Comparison of ENCODE assay signal across 32 cellular contexts in the genomic region with DNA sequence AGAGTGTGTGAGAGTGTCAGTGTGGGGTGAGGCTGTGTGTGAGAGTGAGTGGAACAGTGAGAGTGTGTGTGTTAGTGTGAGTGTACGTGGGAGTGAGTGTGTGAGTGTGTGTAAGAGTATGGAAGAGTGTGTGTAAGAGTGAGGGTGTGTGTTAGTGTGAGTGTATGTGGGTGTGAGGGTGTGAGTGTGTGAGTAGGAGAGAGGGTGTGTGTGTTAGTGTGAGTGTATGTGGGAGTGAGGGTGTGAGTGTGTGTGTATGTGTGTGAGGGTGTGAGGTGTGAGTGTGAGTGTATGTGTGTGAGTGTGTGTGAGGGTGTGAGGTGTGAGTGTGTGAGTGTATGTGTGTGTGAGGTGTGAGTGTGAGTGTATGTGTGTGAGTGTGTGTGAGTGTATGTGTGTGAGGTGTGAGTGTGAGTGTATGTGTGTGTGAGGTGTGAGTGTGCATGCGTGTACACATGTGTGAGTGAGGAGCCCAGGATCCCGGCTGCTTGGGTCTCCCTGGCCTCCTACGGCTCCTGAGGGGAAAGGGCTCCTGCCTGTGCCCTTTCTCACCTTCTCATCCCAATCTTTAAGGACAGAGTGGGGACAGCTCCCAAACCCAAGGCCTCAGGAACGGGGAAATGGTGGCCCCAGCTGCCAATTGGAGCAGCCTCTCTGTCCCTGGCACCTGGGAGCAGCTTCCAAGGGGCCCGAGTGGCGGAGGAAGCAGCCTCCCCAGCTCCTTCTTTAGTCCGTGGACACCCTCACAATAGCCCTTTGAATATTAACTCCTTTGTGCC.
DNase-seq lines count a peak whose midpoint lies in the region; ATAC-seq, FAIRE-seq and TF ChIP-seq lines count a peak whose summit lies in the region.
"Had no signal": no experiment of that assay in that cellular context is flagged by ENCODE, and none has a peak within 500 bp of the region (broad histone marks: within the 10 kb centered on the region; RNA-seq: fewer than 3 reads in every experiment).

No MANE protein-coding gene starts in this region.

- POLR2A ChIA-PET in activated naive CD8-positive, alpha-beta T cell treated with anti-CD3 and anti-CD28 coated beads, Interleukin-2, amount 10 ng/mL, durations not matched to agents 7 days and 5 days (lab: Charles Lee), result no interaction called here

- no peaks in the 10 kb centered on the region for H3K27me3 Mint-ChIP-seq in activated naive CD8-positive, alpha-beta T cell treated with anti-CD3 and anti-CD28 coated beads, Interleukin-2, amount 10 ng/mL, durations not matched to agents 7 days and 5 days
- H3K27me3 Mint-ChIP-seq in activated naive CD8-positive, alpha-beta T cell treated with anti-CD3 and anti-CD28 coated beads for 36 hours, result no peaks in the 10 kb centered on the region
- no peaks in the 10 kb centered on the region for H3K27me3 Mint-ChIP-seq in natural killer cell (ENCODE audit: low read depth in 2 of 2)
- no peaks in the 10 kb centered on the region for H3K27me3 Mint-ChIP-seq in activated T-helper 1 cell treated with anti-CD3 and anti-CD28 coated beads, Interleukin-12 subunit alpha, Interleukin-12 subunit beta, Interleukin-2, Interleukin-4 antibody, amounts not matched to agents 30 ng/mL and 10 ng/mL and 1 ng/mL, durations not matched to agents 14 hours and 24 hours and 36 hours (ENCODE audit: insufficient read depth)
- H3K27me3 Mint-ChIP-seq: CD4-positive, CD25-positive, alpha-beta regulatory T cell; effector memory CD8-positive, alpha-beta T cell; T-helper 17 cell had no signal

- peak; percentile 98 for FAIRE-seq in bronchial epithelial cell (lab: Jason Lieb, UNC)
- FAIRE-seq: A204.1, GM18507, TTC549 had no signal

- H3K4me3 Mint-ChIP-seq in activated naive CD8-positive, alpha-beta T cell treated with anti-CD3 and anti-CD28 coated beads, Interleukin-2, amount 10 ng/mL, durations not matched to agents 7 days and 5 days, result peak overlapping the region; percentile 22
- H3K4me3 Mint-ChIP-seq in activated naive CD8-positive, alpha-beta T cell treated with anti-CD3 and anti-CD28 coated beads for 36 hours, result no peak overlapping the region
- no peak overlapping the region for H3K4me3 Mint-ChIP-seq in natural killer cell
- no peak overlapping the region for H3K4me3 Mint-ChIP-seq in activated T-helper 1 cell treated with anti-CD3 and anti-CD28 coated beads, Interleukin-12 subunit alpha, Interleukin-12 subunit beta, Interleukin-2, Interleukin-4 antibody, amounts not matched to agents 30 ng/mL and 10 ng/mL and 1 ng/mL, durations not matched to agents 14 hours and 24 hours and 36 hours
- H3K4me3 Mint-ChIP-seq: CD4-positive, CD25-positive, alpha-beta regulatory T cell; effector memory CD8-positive, alpha-beta T cell; mesothelial cell of epicardium; naive thymus-derived CD8-positive, alpha-beta T cell; stimulated activated naive B cell treated with anti-CD40 and anti-IgM and Interleukin-4, amounts not matched to agents 10 μg/mL and 1 μg/mL and 100 μg/mL, for 72 hours; T-helper 17 cell had no signal

- no peaks in the 10 kb centered on the region for H3K4me1 ChIP-seq in aorta (ENCODE audit: control insufficient read depth in 1 of 2, insufficient read depth in 2 of 2, low read length in 2 of 2)

- H3K9me3 ChIP-seq in aorta (ENCODE audit: control insufficient read depth, low read length), result no peaks in the 10 kb centered on the region
- H3K9me3 ChIP-seq: HAP-1, left ventricle myocardium inferior had no signal

- no peak overlapping the region for H3K27ac ChIP-seq in aorta (ENCODE audit: low read depth in 1 of 2, low read length in 2 of 2)
- H3K27ac ChIP-seq: left ventricle myocardium inferior had no signal

- TF ChIP-seq CTCF in bronchial epithelial cell (IDR thresholded peaks at IDR 0.05; ENCODE audit: insufficient read depth, low read length, severe bottlenecking) (no peak), natural killer cell (IDR thresholded peaks at IDR 0.05) (no peak)

- H3K36me3 ChIP-seq in bronchial epithelial cell (ENCODE audit: control insufficient read depth, insufficient read depth, low read length), result no peaks in the 10 kb centered on the region
- no peaks in the 10 kb centered on the region for H3K36me3 ChIP-seq in aorta (ENCODE audit: control insufficient read depth in 1 of 2, insufficient read depth in 2 of 2, low read length in 1 of 2)
- H3K36me3 ChIP-seq: HAP-1, left ventricle myocardium inferior had no signal

- no peak for DNase-seq in activated naive CD8-positive, alpha-beta T cell treated with anti-CD3 and anti-CD28 coated beads, Interleukin-2, amount 10 ng/mL, durations not matched to agents 7 days and 5 days
- no peak for DNase-seq in activated naive CD8-positive, alpha-beta T cell treated with anti-CD3 and anti-CD28 coated beads for 36 hours
- no peak for DNase-seq in bronchial epithelial cell (ENCODE audit: low read depth)
- peak; percentile 14 for DNase-seq in natural killer cell
- peak in 1 of 2 donors; percentile 22 for DNase-seq in aorta
- no peak for DNase-seq in activated T-helper 1 cell treated with anti-CD3 and anti-CD28 coated beads, Interleukin-12 subunit alpha, Interleukin-12 subunit beta, Interleukin-2, Interleukin-4 antibody, amounts not matched to agents 30 ng/mL and 10 ng/mL and 1 ng/mL, durations not matched to agents 14 hours and 24 hours and 36 hours (ENCODE audit: low spot score)
- DNase-seq in activated CD4-positive, CD25-positive, alpha-beta regulatory T cell (lab: John Stamatoyannopoulos, UW), result no peak
- DNase-seq: activated CD4-positive, alpha-beta T cell treated with anti-CD3 and anti-CD28 coated beads, Interleukin-2, amount 50 U/mL, for 48 hours; activated CD4-positive, CD25-positive, alpha-beta regulatory T cell treated with anti-CD3 and anti-CD28 coated beads, Interleukin-2, amount 50 U/mL, for 72 hours; AML-193; CD4-positive, CD25-positive, alpha-beta regulatory T cell; central memory CD4-positive, alpha-beta T cell; effector memory CD8-positive, alpha-beta T cell; erythroblast; left ventricle myocardium inferior; naive thymus-derived CD8-positive, alpha-beta T cell; NCI-H146; NCI-H2107; NCI-H748 treated with DMSO at 0.1 percent for 48 hours; SHP77; stimulated activated naive B cell treated with anti-CD40 and anti-IgM and Interleukin-4, amounts not matched to agents 10 μg/mL and 1 μg/mL and 100 μg/mL, for 72 hours; substantia nigra; T-helper 17 cell had no signal

- intact Hi-C loops in natural killer cell (cut with micrococcal nuclease) (no loop called here), aorta (cut with DNase I) (no loop called here)
- intact Hi-C loops in activated T-helper 1 cell treated with anti-CD3 and anti-CD28 coated beads, Interleukin-12 subunit alpha, Interleukin-12 subunit beta, Interleukin-2, Interleukin-4 antibody, amounts not matched to agents 30 ng/mL and 10 ng/mL and 1 ng/mL, durations not matched to agents 14 hours and 24 hours and 36 hours (cut with micrococcal nuclease), result no loop called here

- no peaks in the 10 kb centered on the region for H3K9me3 Mint-ChIP-seq in activated naive CD8-positive, alpha-beta T cell treated with anti-CD3 and anti-CD28 coated beads, Interleukin-2, amount 10 ng/mL, durations not matched to agents 7 days and 5 days
- no peaks in the 10 kb centered on the region for H3K9me3 Mint-ChIP-seq in activated naive CD8-positive, alpha-beta T cell treated with anti-CD3 and anti-CD28 coated beads for 36 hours
- H3K9me3 Mint-ChIP-seq in natural killer cell, result peaks cover 4 to 5% of the 10 kb centered on the region in 2 donors
- H3K9me3 Mint-ChIP-seq in activated T-helper 1 cell treated with anti-CD3 and anti-CD28 coated beads, Interleukin-12 subunit alpha, Interleukin-12 subunit beta, Interleukin-2, Interleukin-4 antibody, amounts not matched to agents 30 ng/mL and 10 ng/mL and 1 ng/mL, durations not matched to agents 14 hours and 24 hours and 36 hours, result no peaks in the 10 kb centered on the region
- H3K9me3 Mint-ChIP-seq: activated T-helper 2 cell treated with anti-CD3 and anti-CD28 coated beads, Interferon-gamma antibody, Interleukin-2, Interleukin-4, amounts not matched to agents 10 μg/mL and 5 μg/mL and 100 μg/mL, durations not matched to agents 14 hours and 24 hours and 36 hours; mesothelial cell of epicardium; naive thymus-derived CD8-positive, alpha-beta T cell had no signal

- H3K36me3 Mint-ChIP-seq in activated naive CD8-positive, alpha-beta T cell treated with anti-CD3 and anti-CD28 coated beads, Interleukin-2, amount 10 ng/mL, durations not matched to agents 7 days and 5 days, result no peaks in the 10 kb centered on the region
- no peaks in the 10 kb centered on the region for H3K36me3 Mint-ChIP-seq in activated naive CD8-positive, alpha-beta T cell treated with anti-CD3 and anti-CD28 coated beads for 36 hours
- H3K36me3 Mint-ChIP-seq in natural killer cell, result no peaks in the 10 kb centered on the region
- no peaks in the 10 kb centered on the region for H3K36me3 Mint-ChIP-seq in activated T-helper 1 cell treated with anti-CD3 and anti-CD28 coated beads, Interleukin-12 subunit alpha, Interleukin-12 subunit beta, Interleukin-2, Interleukin-4 antibody, amounts not matched to agents 30 ng/mL and 10 ng/mL and 1 ng/mL, durations not matched to agents 14 hours and 24 hours and 36 hours (ENCODE audit: low read depth)
- H3K36me3 Mint-ChIP-seq: activated naive CD4-positive, alpha-beta T cell treated with anti-CD3 and anti-CD28 coated beads, Interleukin-2, amount 50 U/mL, for 72 hours; CD4-positive, CD25-positive, alpha-beta regulatory T cell; mesothelial cell of epicardium; naive thymus-derived CD8-positive, alpha-beta T cell; stimulated activated naive B cell treated with anti-CD40 and anti-IgM and Interleukin-4, amounts not matched to agents 10 μg/mL and 1 μg/mL and 100 μg/mL, for 72 hours had no signal

- H3K27me3 ChIP-seq in bronchial epithelial cell (ENCODE audit: control insufficient read depth, insufficient read depth, low read length) (no peaks in the 10 kb centered on the region), aorta (ENCODE audit: control insufficient read depth in 1 of 2, insufficient read depth in 2 of 2, low read length in 1 of 2) (no peaks in the 10 kb centered on the region)

- 73 to 85% methylated on average over 8 of the region's 8 CpGs for WGBS in aorta, 2 donors

- peaks cover 5% of the 10 kb centered on the region for H3K4me1 Mint-ChIP-seq in activated naive CD8-positive, alpha-beta T cell treated with anti-CD3 and anti-CD28 coated beads, Interleukin-2, amount 10 ng/mL, durations not matched to agents 7 days and 5 days
- peaks cover 3% of the 10 kb centered on the region for H3K4me1 Mint-ChIP-seq in activated naive CD8-positive, alpha-beta T cell treated with anti-CD3 and anti-CD28 coated beads for 36 hours
- peaks cover 45 to 59% of the 10 kb centered on the region in 2 donors for H3K4me1 Mint-ChIP-seq in natural killer cell
- no peaks in the 10 kb centered on the region for H3K4me1 Mint-ChIP-seq in activated T-helper 1 cell treated with anti-CD3 and anti-CD28 coated beads, Interleukin-12 subunit alpha, Interleukin-12 subunit beta, Interleukin-2, Interleukin-4 antibody, amounts not matched to agents 30 ng/mL and 10 ng/mL and 1 ng/mL, durations not matched to agents 14 hours and 24 hours and 36 hours (ENCODE audit: low read depth)
- H3K4me1 Mint-ChIP-seq: CD4-positive, CD25-positive, alpha-beta regulatory T cell; stimulated activated naive B cell treated with anti-CD40 and anti-IgM and Interleukin-4, amounts not matched to agents 10 μg/mL and 1 μg/mL and 100 μg/mL, for 72 hours had no signal

- H3K4me3 ChIP-seq in bronchial epithelial cell (ENCODE audit: low read depth, low read length) (no peak overlapping the region), aorta (ENCODE audit: low read length in 2 of 2) (no peak overlapping the region)
- H3K4me3 ChIP-seq: HAP-1, left ventricle myocardium inferior had no signal

- no peak for ATAC-seq in activated naive CD8-positive, alpha-beta T cell treated with anti-CD3 and anti-CD28 coated beads, Interleukin-2, amount 10 ng/mL, durations not matched to agents 7 days and 5 days (ENCODE audit: low read depth)
- ATAC-seq in natural killer cell (peak; percentile 21 to 50 (median 43)), aorta (ENCODE audit: low FRiP score) (peak; percentile 37), HG03097 (IDR thresholded peaks at IDR 0.05; ENCODE audit: low FRiP score, unreplicated experiment) (no peak)
- ATAC-seq: effector memory CD8-positive, alpha-beta T cell; naive thymus-derived CD8-positive, alpha-beta T cell; Panc1; stimulated activated naive B cell treated with anti-CD40 and anti-IgM and Interleukin-4, amounts not matched to agents 10 μg/mL and 1 μg/mL and 100 μg/mL, for 72 hours; T-helper 17 cell had no signal

- H3K27ac Mint-ChIP-seq in activated naive CD8-positive, alpha-beta T cell treated with anti-CD3 and anti-CD28 coated beads, Interleukin-2, amount 10 ng/mL, durations not matched to agents 7 days and 5 days, result peak overlapping the region; percentile 35
- no peak overlapping the region for H3K27ac Mint-ChIP-seq in activated naive CD8-positive, alpha-beta T cell treated with anti-CD3 and anti-CD28 coated beads for 36 hours
- peak overlapping the region; percentile 12 to 78 for H3K27ac Mint-ChIP-seq in natural killer cell
- no peak overlapping the region for H3K27ac Mint-ChIP-seq in activated T-helper 1 cell treated with anti-CD3 and anti-CD28 coated beads, Interleukin-12 subunit alpha, Interleukin-12 subunit beta, Interleukin-2, Interleukin-4 antibody, amounts not matched to agents 30 ng/mL and 10 ng/mL and 1 ng/mL, durations not matched to agents 14 hours and 24 hours and 36 hours
- H3K27ac Mint-ChIP-seq: activated T-helper 2 cell treated with anti-CD3 and anti-CD28 coated beads, Interferon-gamma antibody, Interleukin-2, Interleukin-4, amounts not matched to agents 10 μg/mL and 5 μg/mL and 100 μg/mL, durations not matched to agents 14 hours and 24 hours and 36 hours; CD4-positive, CD25-positive, alpha-beta regulatory T cell; stimulated activated naive B cell treated with anti-CD40 and anti-IgM and Interleukin-4, amounts not matched to agents 10 μg/mL and 1 μg/mL and 100 μg/mL, for 72 hours; T-helper 17 cell had no signal

Comparison
In these comparisons a context has a peak if more than half of its experiments do, and no peak if none do; other contexts are left out.
1. H3K27ac Mint-ChIP-seq: peak in activated naive CD8-positive, alpha-beta T cell treated with anti-CD3 and anti-CD28 coated beads, Interleukin-2, amount 10 ng/mL, durations not matched to agents 7 days and 5 days (single experiment) and natural killer cell (2 of 2); none in activated naive CD8-positive, alpha-beta T cell treated with anti-CD3 and anti-CD28 coated beads for 36 hours (single experiment) and activated T-helper 1 cell treated with anti-CD3 and anti-CD28 coated beads, Interleukin-12 subunit alpha, Interleukin-12 subunit beta, Interleukin-2, Interleukin-4 antibody, amounts not matched to agents 30 ng/mL and 10 ng/mL and 1 ng/mL, durations not matched to agents 14 hours and 24 hours and 36 hours (single experiment).
2. ATAC-seq: peak in natural killer cell (3 of 3) and aorta (single experiment); none in activated naive CD8-positive, alpha-beta T cell treated with anti-CD3 and anti-CD28 coated beads, Interleukin-2, amount 10 ng/mL, durations not matched to agents 7 days and 5 days (single experiment) and HG03097 (single experiment).